In genomic region chr10:52210161-52210560, GRCh38 we compare ENCODE assay signal across 29 cellular contexts.
"Had no signal": no experiment of that assay in that cellular context is flagged by ENCODE, and none has a peak within 500 bp of the region (broad histone marks: within the 10 kb centered on the region; RNA-seq: fewer than 3 reads in every experiment).

No MANE protein-coding gene starts in this region.

- H3K27ac ChIP-seq: dorsolateral prefrontal cortex, epithelial cell of prostate, foreskin keratinocyte, heart right ventricle, left lung, ovary, sigmoid colon, skin epidermis, spleen, thoracic aorta, tibial nerve, upper lobe of left lung, uterus had no signal

- H3K4me3 Mint-ChIP-seq: endodermal cell; mesothelial cell of epicardium; naive thymus-derived CD8-positive, alpha-beta T cell; stimulated activated naive B cell treated with anti-CD40 and anti-IgM and Interleukin-4, amounts not matched to agents 10 μg/mL and 1 μg/mL and 100 μg/mL, for 72 hours; stimulated activated naive CD8-positive, alpha-beta T cell treated with anti-CD3 and anti-CD28 coated beads, Interleukin-15, Interleukin-2, amounts not matched to agents 100 ng/mL and 50 ng/mL, for 24 hours had no signal

- H3K4me3 ChIP-seq: dorsolateral prefrontal cortex, heart right ventricle, left lung, mucosa of descending colon, ovary, psoas muscle, sigmoid colon, skin epidermis, spleen, thoracic aorta, tibial nerve, upper lobe of left lung, uterus had no signal

- H3K9me3 ChIP-seq: heart right ventricle, left lung, mucosa of descending colon, ovary, psoas muscle, sigmoid colon, spleen, thoracic aorta, tibial nerve, upper lobe of left lung, uterus had no signal

- H3K9me3 Mint-ChIP-seq: naive thymus-derived CD8-positive, alpha-beta T cell; stimulated activated naive B cell treated with anti-CD40 and anti-IgM and Interleukin-4, amounts not matched to agents 10 μg/mL and 1 μg/mL and 100 μg/mL, for 72 hours; stimulated activated naive CD8-positive, alpha-beta T cell treated with anti-CD3 and anti-CD28 coated beads, Interleukin-15, Interleukin-2, amounts not matched to agents 100 ng/mL and 50 ng/mL, for 24 hours had no signal

- H3K36me3 ChIP-seq: heart right ventricle, left lung, ovary, sigmoid colon, spleen, thoracic aorta, tibial nerve, upper lobe of left lung, uterus had no signal

- H3K4me1 ChIP-seq: foreskin keratinocyte, left lung, tibial nerve, upper lobe of left lung, uterus had no signal

- H3K4me1 Mint-ChIP-seq: naive thymus-derived CD8-positive, alpha-beta T cell had no signal

- H3K27ac Mint-ChIP-seq: endodermal cell; mesothelial cell of epicardium; naive thymus-derived CD8-positive, alpha-beta T cell; stimulated activated naive B cell treated with anti-CD40 and anti-IgM and Interleukin-4, amounts not matched to agents 10 μg/mL and 1 μg/mL and 100 μg/mL, for 72 hours; stimulated activated naive CD8-positive, alpha-beta T cell treated with anti-CD3 and anti-CD28 coated beads, Interleukin-15, Interleukin-2, amounts not matched to agents 100 ng/mL and 50 ng/mL, for 24 hours had no signal

- H3K36me3 Mint-ChIP-seq: naive thymus-derived CD8-positive, alpha-beta T cell; stimulated activated naive B cell treated with anti-CD40 and anti-IgM and Interleukin-4, amounts not matched to agents 10 μg/mL and 1 μg/mL and 100 μg/mL, for 72 hours had no signal

- H3K27me3 ChIP-seq: foreskin keratinocyte, heart right ventricle, left lung, ovary, sigmoid colon, spleen, tibial nerve, upper lobe of left lung, uterus had no signal

- DNase-seq: dorsolateral prefrontal cortex; effector CD4-positive, alpha-beta T cell; endodermal cell; foreskin keratinocyte; glutamatergic neuron; heart right ventricle; hippocampal formation; left cardiac atrium; left lung; mesenchymal stem cell; mucosa of descending colon; naive thymus-derived CD8-positive, alpha-beta T cell; occipital lobe; ovary; posterior cingulate gyrus; psoas muscle; right cardiac atrium; sigmoid colon; spleen; stimulated activated naive B cell treated with anti-CD40 and anti-IgM and Interleukin-4, amounts not matched to agents 10 μg/mL and 1 μg/mL and 100 μg/mL, for 72 hours; upper lobe of left lung; uterus had no signal

- ATAC-seq: esophagus mucosa; foreskin keratinocyte; heart right ventricle; left cardiac atrium; left lung; mucosa of descending colon; naive thymus-derived CD8-positive, alpha-beta T cell; psoas muscle; right cardiac atrium; stimulated activated naive B cell treated with anti-CD40 and anti-IgM and Interleukin-4, amounts not matched to agents 10 μg/mL and 1 μg/mL and 100 μg/mL, for 72 hours had no signal
